10 cellular contexts compared by ENCODE assay signal in the genomic region with DNA sequence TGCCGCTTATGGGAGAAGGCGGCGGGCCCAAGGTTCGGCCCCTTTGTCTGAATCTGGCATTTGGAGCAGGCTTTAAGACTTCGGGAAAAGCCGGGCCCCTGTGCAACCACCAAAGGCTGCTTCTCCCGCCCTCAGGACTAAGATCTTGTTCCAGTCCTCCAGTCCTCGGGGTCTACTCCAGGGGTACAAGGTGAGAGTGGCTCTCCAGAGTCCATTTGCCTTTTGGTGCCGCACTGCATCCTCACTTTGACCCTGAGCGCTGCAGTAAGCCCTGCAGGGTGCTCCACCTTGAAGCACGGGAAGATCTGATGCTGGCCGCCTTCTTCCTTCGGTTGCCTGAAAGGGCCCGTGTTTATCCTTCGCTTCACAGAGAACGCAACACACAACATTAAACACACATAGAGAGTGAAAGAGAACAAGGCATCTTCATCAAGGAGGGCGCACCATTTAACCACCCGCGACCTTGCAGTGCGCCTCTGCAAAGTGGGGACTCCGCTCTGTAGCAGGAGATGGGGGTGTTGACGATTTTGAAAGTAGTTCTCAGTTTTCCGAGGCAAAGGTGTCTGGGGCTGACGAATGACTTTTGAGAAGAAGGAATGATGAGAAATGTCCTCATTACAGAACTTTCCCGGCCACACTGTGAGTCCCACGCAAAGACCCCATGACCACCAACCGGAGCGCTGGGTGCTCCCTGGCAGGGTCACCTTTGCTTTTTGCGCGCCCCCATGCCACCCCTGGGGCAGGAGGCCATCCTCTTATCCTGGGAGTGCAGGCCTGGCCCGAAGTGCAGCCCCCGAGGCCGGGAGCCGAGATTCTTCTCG. TPM values are rescaled to one million over a fixed set of nuclear protein-coding genes. Genes with fewer than 3 reads are reported as not detected.
DNase-seq lines count a peak whose midpoint lies in the region; FAIRE-seq and TF ChIP-seq lines count a peak whose summit lies in the region.
"Had no signal": no experiment of that assay in that cellular context is flagged by ENCODE, and none has a peak within 500 bp of the region (broad histone marks: within the 10 kb centered on the region; RNA-seq: fewer than 3 reads in every experiment).

No MANE protein-coding gene starts in this region.

- H3K4me2 ChIP-seq in astrocyte (ENCODE audit: low read length) (peak overlapping the region; percentile 83), mesenchymal stem cell (ENCODE audit: low read length, poor library complexity, severe bottlenecking) (no peak overlapping the region)

- H3K9ac ChIP-seq in astrocyte (ENCODE audit: low read length) (no peak overlapping the region), mesenchymal stem cell (ENCODE audit: low read length) (peak overlapping the region; percentile 71)

- no peak overlapping the region for H3K27ac Mint-ChIP-seq in activated T-cell treated with anti-CD3 and anti-CD28 coated beads, Interleukin-2, amount 50 U/mL, for 24 hours
- H3K27ac Mint-ChIP-seq in astrocyte (ENCODE audit: unreplicated experiment): no peak overlapping the region

- intact Hi-C loops in tibial artery (cut with DNase I; ENCODE audit: low total_unique reads): loop anchor here (2.0 to 10.0 kb wide), 3 partner anchors 25 to 223 kb away; partner anchors contain the start of gene NCBP2

- H3K4me3 Mint-ChIP-seq in activated T-cell treated with anti-CD3 and anti-CD28 coated beads, Interleukin-2, amount 50 U/mL, for 24 hours: peak overlapping the region; percentile 66
- H3K4me3 Mint-ChIP-seq in astrocyte (ENCODE audit: unreplicated experiment): peak overlapping the region; percentile 60

- no peaks in the 10 kb centered on the region for H3K9me3 Mint-ChIP-seq in activated T-cell treated with anti-CD3 and anti-CD28 coated beads, Interleukin-2, amount 50 U/mL, for 24 hours
- H3K9me3 Mint-ChIP-seq in astrocyte (ENCODE audit: unreplicated experiment): peaks cover 2% of the 10 kb centered on the region

- no peak overlapping the region for H2BK12ac ChIP-seq in mesenchymal stem cell (ENCODE audit: low read length in 2 of 2)

- H2AFZ ChIP-seq in astrocyte (ENCODE audit: low read depth, low read length) (peak overlapping the region; percentile 66), mesenchymal stem cell (ENCODE audit: low read depth, low read length) (no peak overlapping the region)

- H3K18ac ChIP-seq in mesenchymal stem cell (ENCODE audit: low read depth in 1 of 2, low read length in 2 of 2): no peak overlapping the region

- DNase-seq in activated T-cell treated with anti-CD3 and anti-CD28 coated beads, Interleukin-2, amount 50 U/mL, for 24 hours: no peak
- DNase-seq in activated T-cell treated with anti-CD3 and anti-CD28 coated beads for 4 hours (no peak), astrocyte (ENCODE audit: low read depth) (no peak), mesenchymal stem cell (no peak), tibial artery (no peak), CD1c-positive myeloid dendritic cell (ENCODE audit: extremely low spot score) (no peak), SHP77 (lab: John Stamatoyannopoulos, UW) (no peak), DMS 273 treated with DMSO at 0.1 percent for 48 hours (lab: John Stamatoyannopoulos, UW) (no peak)
- DNase-seq: RPMI8226 had no signal

- TF ChIP-seq CTCF in astrocyte (IDR thresholded peaks at IDR 0.05; ENCODE audit: insufficient read depth, low read depth, low read length): no peak
- TF ChIP-seq CTCF in tibial artery (IDR thresholded peaks at IDR 0.05): no peak

- peaks cover 29% of the 10 kb centered on the region for H3K27me3 Mint-ChIP-seq in activated T-cell treated with anti-CD3 and anti-CD28 coated beads, Interleukin-2, amount 50 U/mL, for 24 hours
- peaks cover 57% of the 10 kb centered on the region for H3K27me3 Mint-ChIP-seq in astrocyte (ENCODE audit: low read depth, unreplicated experiment)

- H4K8ac ChIP-seq in mesenchymal stem cell (ENCODE audit: low read length): no peak overlapping the region

- H3K4me1 ChIP-seq in astrocyte (ENCODE audit: insufficient read depth, low read length) (peaks cover 9% of the 10 kb centered on the region), mesenchymal stem cell (ENCODE audit: control insufficient read depth, insufficient read depth, low read depth, low read length) (peaks cover 17% of the 10 kb centered on the region), tibial artery (peaks cover 0 to 26% (median 8%) of the 10 kb centered on the region in 4 donors)

- H2BK15ac ChIP-seq in mesenchymal stem cell (ENCODE audit: low read depth, poor library complexity, severe bottlenecking): no peak overlapping the region

- no peaks in the 10 kb centered on the region for H3K36me3 Mint-ChIP-seq in activated T-cell treated with anti-CD3 and anti-CD28 coated beads, Interleukin-2, amount 50 U/mL, for 24 hours (ENCODE audit: low read depth)
- H3K36me3 Mint-ChIP-seq in astrocyte (ENCODE audit: low read depth, unreplicated experiment): peaks cover 6% of the 10 kb centered on the region

- no peaks in the 10 kb centered on the region for H3K79me2 ChIP-seq in astrocyte (ENCODE audit: insufficient read depth, low read length)

- H3K9me3 ChIP-seq in astrocyte (ENCODE audit: insufficient read depth, low read depth, low read length) (peaks cover 4% of the 10 kb centered on the region), mesenchymal stem cell (ENCODE audit: control insufficient read depth, low read length) (no peaks in the 10 kb centered on the region), tibial artery (no peaks in the 10 kb centered on the region)

- H3K27ac ChIP-seq in astrocyte (ENCODE audit: low read depth, low read length) (no peak overlapping the region), mesenchymal stem cell (ENCODE audit: low read length, poor library complexity, severe bottlenecking) (no peak overlapping the region), tibial artery (peak overlapping the region; percentile 20 to 45)
- H3K27ac ChIP-seq: epithelial cell of prostate had no signal

- H4K20me1 ChIP-seq in astrocyte (ENCODE audit: insufficient read depth, low read length): no peaks in the 10 kb centered on the region

- no peak overlapping the region for H2BK120ac ChIP-seq in mesenchymal stem cell (ENCODE audit: low read depth, low read length)

- H3K36me3 ChIP-seq in astrocyte (ENCODE audit: insufficient read depth, low read length): no peaks in the 10 kb centered on the region
- H3K36me3 ChIP-seq in mesenchymal stem cell (ENCODE audit: control insufficient read depth in 1 of 2, insufficient read depth in 2 of 2, low read depth in 1 of 2, low read length in 2 of 2): peaks cover 0 to 3% of the 10 kb centered on the region in 2 experiments
- peaks cover 0 to 6% (median 0%) of the 10 kb centered on the region in 3 donors for H3K36me3 ChIP-seq in tibial artery

- H3K79me1 ChIP-seq in mesenchymal stem cell (replicated peaks; ENCODE audit: low read length, poor library complexity, severe bottlenecking): no peaks in the 10 kb centered on the region

- H4K91ac ChIP-seq in mesenchymal stem cell (ENCODE audit: low read length): no peak overlapping the region

- H2AK5ac ChIP-seq in mesenchymal stem cell (ENCODE audit: low read length, severe bottlenecking): no peak overlapping the region

- 46% methylated on average over 35 of the region's 35 CpGs for WGBS in mesenchymal stem cell

- H3K27me3 ChIP-seq in astrocyte (ENCODE audit: insufficient read depth, low read length) (peaks cover 31% of the 10 kb centered on the region), mesenchymal stem cell (ENCODE audit: control insufficient read depth in 1 of 2, insufficient read depth in 1 of 2, low read length in 2 of 2) (peaks cover 0 to 6% of the 10 kb centered on the region in 2 experiments), tibial artery (no peaks in the 10 kb centered on the region)

- no peak overlapping the region for H3K4ac ChIP-seq in mesenchymal stem cell (ENCODE audit: low read depth in 1 of 2, low read length in 2 of 2)

- H3K23ac ChIP-seq in mesenchymal stem cell (ENCODE audit: low read length in 2 of 2): no peak overlapping the region

- peak overlapping the region; percentile 58 for H3K4me3 ChIP-seq in astrocyte (ENCODE audit: insufficient read depth, low read depth, low read length)
- H3K4me3 ChIP-seq in mesenchymal stem cell (ENCODE audit: insufficient read depth in 1 of 2, low read depth in 1 of 2, low read length in 2 of 2): peak overlapping the region in 1 of 2 experiments; percentile 81
- peak overlapping the region; percentile 62 to 82 for H3K4me3 ChIP-seq in tibial artery

- no peak overlapping the region for H3K14ac ChIP-seq in mesenchymal stem cell (ENCODE audit: low read length in 2 of 2)

- H2BK5ac ChIP-seq in mesenchymal stem cell (ENCODE audit: low read depth, low read length, poor library complexity, severe bottlenecking): no peak overlapping the region

- peaks cover 15% of the 10 kb centered on the region for H3K4me1 Mint-ChIP-seq in activated T-cell treated with anti-CD3 and anti-CD28 coated beads, Interleukin-2, amount 50 U/mL, for 24 hours (ENCODE audit: low read depth)
- H3K4me1 Mint-ChIP-seq in astrocyte (ENCODE audit: low read depth, unreplicated experiment): no peaks in the 10 kb centered on the region

- FAIRE-seq in astrocyte (lab: Jason Lieb, UNC): no peak

RNA-seq across cellular contexts. Expression of gene PIGZ, which starts 1.0 kb away (rescaled TPM):
- total RNA-seq in astrocyte: 0.48 and 0.54 TPM in 2 replicates
- 1.0 TPM for polyA plus RNA-seq in mesenchymal stem cell (2013, experiment 1 of 2)
- polyA plus RNA-seq in mesenchymal stem cell (2013, experiment 2 of 2): 1.2 TPM

RNA-seq across cellular contexts. Expression of gene NCBP2, which starts 25.3 kb away (rescaled TPM):
- 81.8 and 90.6 TPM in 2 replicates for total RNA-seq in astrocyte
- 66.7 TPM for polyA plus RNA-seq in mesenchymal stem cell (2013, experiment 1 of 2)
- polyA plus RNA-seq in mesenchymal stem cell (2013, experiment 2 of 2): 67.4 TPM

Comparison
In these comparisons a context has a peak if more than half of its experiments do, and no peak if none do; other contexts are left out.
1. H3K27ac ChIP-seq: peak in tibial artery (2 of 2); none in astrocyte (single experiment) and mesenchymal stem cell (single experiment).